Comparison of ENCODE assay signal across 8 cellular contexts in genomic region chr11:112795142-112795815, GRCh38.
DNase-seq lines count a peak whose midpoint lies in the region; ATAC-seq lines count a peak whose summit lies in the region.

No MANE protein-coding gene starts in this region.

- DNase-seq in Ammon's horn (ENCODE audit: low spot score) (peak; percentile 38), NCI-H524 treated with DMSO at 0.1 percent for 48 hours (lab: John Stamatoyannopoulos, UW) (peak; percentile 55), astrocyte of the hippocampus (ENCODE audit: low read depth, low spot score) (peak; percentile 47), left colon (peak in 1 of 2 donors; percentile 40), cerebellar nuclear complex (lab: John Stamatoyannopoulos, UW) (no peak), activated gamma-delta T cell (lab: John Stamatoyannopoulos, UW) (no peak)

- peak; percentile 53 for ATAC-seq in GM19025 (IDR thresholded peaks at IDR 0.05; ENCODE audit: low read depth, unreplicated experiment)
- peak; percentile 62 for ATAC-seq in left colon
- ATAC-seq in GM19324 (IDR thresholded peaks at IDR 0.05; ENCODE audit: low FRiP score, unreplicated experiment) = no peak

- intact Hi-C loops in left colon (cut with DNase I, micrococcal nuclease) = no loop called here

Comparison
In these comparisons a context has a peak if more than half of its experiments do, and no peak if none do; other contexts are left out.
1. DNase-seq: peak in Ammon's horn (single experiment), NCI-H524 treated with DMSO at 0.1 percent for 48 hours (single experiment) and astrocyte of the hippocampus (single experiment); none in cerebellar nuclear complex (0 of 2) and activated gamma-delta T cell (single experiment).